16 cellular contexts compared by ENCODE assay signal in the genomic region with DNA sequence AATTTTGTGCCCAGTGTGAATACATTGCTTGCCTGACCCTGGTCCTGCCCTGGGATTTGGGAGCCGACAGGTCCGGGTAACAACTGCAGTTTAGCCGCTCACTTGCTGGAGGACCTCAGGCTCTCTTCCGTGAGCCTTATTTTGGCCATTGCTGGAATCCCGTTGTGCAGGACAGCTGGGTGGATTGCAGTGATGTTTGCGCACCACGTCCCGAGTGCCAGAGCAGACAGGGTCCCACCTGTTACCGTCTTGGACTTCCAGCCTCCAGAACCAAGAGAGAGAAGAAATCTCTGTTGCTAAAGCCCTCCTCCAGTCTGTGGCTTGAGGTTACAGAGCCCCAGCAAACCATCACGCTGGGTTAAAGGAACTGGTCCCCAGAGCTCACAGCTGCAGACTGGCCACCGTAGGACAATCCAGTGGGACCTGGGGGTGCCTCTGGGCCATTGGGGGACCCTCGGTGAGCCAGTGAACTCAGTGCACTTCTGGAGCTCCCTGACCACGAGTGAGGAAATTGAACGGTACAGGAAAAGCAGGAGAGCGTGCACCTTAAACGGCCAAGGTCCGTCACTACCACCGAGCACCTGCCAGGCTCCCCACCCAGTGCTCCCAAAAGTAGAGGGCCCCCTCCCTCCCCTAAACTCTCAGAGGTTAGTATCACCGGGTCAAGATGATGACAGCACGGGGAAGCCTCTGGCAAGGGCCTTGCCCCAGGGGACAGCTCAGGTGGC.
DNase-seq lines count a peak whose midpoint lies in the region; ATAC-seq, FAIRE-seq and TF ChIP-seq lines count a peak whose summit lies in the region.
"Had no signal": no experiment of that assay in that cellular context is flagged by ENCODE, and none has a peak within 500 bp of the region (broad histone marks: within the 10 kb centered on the region; RNA-seq: fewer than 3 reads in every experiment).

No MANE protein-coding gene starts in this region.

- no peaks in the 10 kb centered on the region; a peak in 1 of 4 replicates for H3K36me3 ChIP-seq in GM12878 (ENCODE audit: control insufficient read depth in 2 of 2, insufficient read depth in 2 of 2, low read length in 1 of 2)
- H3K36me3 ChIP-seq in sigmoid colon: no peaks in the 10 kb centered on the region
- H3K36me3 ChIP-seq: neural progenitor cell, transverse colon had no signal

- no peak for TF ChIP-seq RAD21 in GM12878 (IDR thresholded peaks at IDR 0.05; ENCODE audit: insufficient read depth, low read depth, low read length)

- peak overlapping the region; percentile 62 to 68 for H3K4me3 Mint-ChIP-seq in activated T-cell treated with anti-CD3 and anti-CD28 coated beads, Interleukin-2, amount 50 U/mL, for 72 hours
- H3K4me3 Mint-ChIP-seq in IgD-negative memory B cell: peak overlapping the region; percentile 17 to 85 (median 64)
- H3K4me3 Mint-ChIP-seq: neural progenitor cell had no signal

- no peaks in the 10 kb centered on the region for H4K20me1 ChIP-seq in GM12878 (ENCODE audit: control insufficient read depth, insufficient read depth)

- H3K4me1 ChIP-seq in GM12878 (ENCODE audit: control insufficient read depth, insufficient read depth, low read length): peaks cover 46% of the 10 kb centered on the region
- H3K4me1 ChIP-seq in sigmoid colon: peaks cover 0 to 28% (median 12%) of the 10 kb centered on the region in 4 donors
- H3K4me1 ChIP-seq: neural progenitor cell had no signal

- DNase-seq in activated T-cell treated with anti-CD3 and anti-CD28 coated beads, Interleukin-2, amount 50 U/mL, for 72 hours: no peak
- DNase-seq in activated T-cell treated with anti-CD3 and anti-CD28 coated beads, Interleukin-2, amount 50 U/mL, for 1 hour: no peak
- DNase-seq in GM12878 (ENCODE audit: low read depth, low spot score) (peak; percentile 59), sigmoid colon (no peak), HCEC 1CT (no peak), dedifferentiated amniotic fluid mesenchymal stem cell (ENCODE audit: extremely low spot score) (no peak), SKM-1 (lab: John Stamatoyannopoulos, UW; ENCODE audit: unreplicated experiment) (no peak)
- DNase-seq: effector CD8-positive, alpha-beta T cell; foreskin melanocyte; SHP77 treated with DMSO at 0.1 percent for 48 hours; transverse colon had no signal

- peaks cover 0 to 2% of the 10 kb centered on the region in 2 donors for H3K36me3 Mint-ChIP-seq in activated T-cell treated with anti-CD3 and anti-CD28 coated beads, Interleukin-2, amount 50 U/mL, for 72 hours (ENCODE audit: insufficient read depth in 2 of 2)
- H3K36me3 Mint-ChIP-seq in IgD-negative memory B cell: peaks cover 8% of the 10 kb centered on the region
- H3K36me3 Mint-ChIP-seq: neural progenitor cell had no signal

- H3K79me2 ChIP-seq in GM12878 (ENCODE audit: control insufficient read depth, insufficient read depth, low read length): peaks cover 27% of the 10 kb centered on the region

- H3K4me2 ChIP-seq in GM12878 (ENCODE audit: control insufficient read depth, insufficient read depth): peak overlapping the region; percentile 99
- H3K4me2 ChIP-seq: neural progenitor cell had no signal

- TF ChIP-seq CTCF in GM12878 (IDR thresholded peaks at IDR 0.05 in 2 of 3, conservative IDR thresholded peaks at IDR 0.05 in 1 of 3; ENCODE audit: control insufficient read depth in 2 of 3, extremely low read depth in 1 of 3, insufficient read depth in 1 of 3, low read depth in 3 of 3, low read length in 3 of 3) (no peak), sigmoid colon (IDR thresholded peaks at IDR 0.05) (no peak)

- no peaks in the 10 kb centered on the region for H3K27me3 ChIP-seq in GM12878 (replicated peaks in 1 of 2; ENCODE audit: control insufficient read depth in 2 of 2, insufficient read depth in 2 of 2, low read length in 1 of 2)
- H3K27me3 ChIP-seq in sigmoid colon: no peaks in the 10 kb centered on the region
- H3K27me3 ChIP-seq: body of pancreas, transverse colon had no signal

- SMC1A ChIA-PET in GM12878 (lab: Charles Lee; ENCODE audit: uncharacterized antibody, unreplicated experiment): interaction anchor here (1.0 to 10.3 kb wide), 16 partner anchors 12 to 440 kb away, joined by 3 to 143 read pairs (median 12); partner anchors contain the start of gene GADD45B

- TF ChIP-seq POLR2A in GM12878 (IDR thresholded peaks at IDR 0.05; ENCODE audit: low read depth, low read length) (peak; percentile 66), sigmoid colon (IDR thresholded peaks at IDR 0.05) (no peak)

- peak overlapping the region; percentile 71 for H3K9ac ChIP-seq in GM12878 (ENCODE audit: control insufficient read depth, insufficient read depth, low read length)
- H3K9ac ChIP-seq: neural progenitor cell had no signal

- CTCF ChIA-PET in GM12878 (lab: Yijun Ruan, JAX): interaction anchor here (0.8 to 21.7 kb wide), 16 partner anchors 9 to 351 kb away, joined by 3 to 318 read pairs (median 7); partner anchors contain the start of gene GADD45B

- H3K27ac ChIP-seq in GM12878 (ENCODE audit: control insufficient read depth, insufficient read depth) (peak overlapping the region; percentile 96), sigmoid colon (peak overlapping the region in 3 of 4 donors; percentile 31 to 94 (median 89))
- H3K27ac ChIP-seq: neural progenitor cell, VCaP had no signal

- H3K9me3 Mint-ChIP-seq in activated T-cell treated with anti-CD3 and anti-CD28 coated beads, Interleukin-2, amount 50 U/mL, for 72 hours: no peaks in the 10 kb centered on the region
- H3K9me3 Mint-ChIP-seq in IgD-negative memory B cell: no peaks in the 10 kb centered on the region

- ATAC-seq in activated T-cell treated with anti-CD3 and anti-CD28 coated beads, Interleukin-2, amount 50 U/mL, for 72 hours (replicated peaks in 1 of 2): no peak
- ATAC-seq in GM12878: peak; percentile 47
- ATAC-seq: body of pancreas had no signal

- RAD21 ChIA-PET in GM12878 (lab: Charles Lee; ENCODE audit: unreplicated experiment): interaction anchor here (0.7 to 6.3 kb wide), 18 partner anchors 9 to 440 kb away, joined by 3 to 221 read pairs (median 6); partner anchors contain the start of gene GADD45B

- POLR2A ChIA-PET in GM12878 (lab: Charles Lee): interaction anchor here (0.8 to 8.9 kb wide), 13 partner anchors 9 to 351 kb away, joined by 3 to 166 read pairs (median 8); partner anchors contain the start of genes GADD45B and LMNB2

- H3K4me1 Mint-ChIP-seq in activated T-cell treated with anti-CD3 and anti-CD28 coated beads, Interleukin-2, amount 50 U/mL, for 72 hours (ENCODE audit: low read depth): peaks cover 62% of the 10 kb centered on the region
- peaks cover 44 to 49% (median 47%) of the 10 kb centered on the region in 3 donors for H3K4me1 Mint-ChIP-seq in IgD-negative memory B cell

- peaks cover 36% of the 10 kb centered on the region for H3K27me3 Mint-ChIP-seq in activated T-cell treated with anti-CD3 and anti-CD28 coated beads, Interleukin-2, amount 50 U/mL, for 72 hours (ENCODE audit: low read depth)
- H3K27me3 Mint-ChIP-seq in IgD-negative memory B cell: no peaks in the 10 kb centered on the region

- TF ChIP-seq EP300 in GM12878 (IDR thresholded peaks at IDR 0.05; ENCODE audit: borderline replicate concordance in 1 of 2, control insufficient read depth in 1 of 2, low read depth in 2 of 2, low read length in 2 of 2) (no peak), sigmoid colon (IDR thresholded peaks at IDR 0.05) (no peak)

- 6% methylated on average over 20 of the region's 20 CpGs for WGBS in GM12878 (ENCODE audit: insufficient coverage, insufficient replicate concordance, low lambda C conversion rate, missing lambda C conversion rate)
- 69 to 72% methylated on average over 20 of the region's 20 CpGs for WGBS in sigmoid colon, 2 donors

- BruUV-seq in GM12878 (replicated peaks; lab: Mats Ljungman, UMichigan): TSS peak; percentile 48

- H3K27ac Mint-ChIP-seq in activated T-cell treated with anti-CD3 and anti-CD28 coated beads, Interleukin-2, amount 50 U/mL, for 72 hours: no peak overlapping the region
- H3K27ac Mint-ChIP-seq in IgD-negative memory B cell: peak overlapping the region; percentile 92 to 98 (median 95)
- H3K27ac Mint-ChIP-seq: neural progenitor cell had no signal

- FAIRE-seq in GM12878 (lab: Jason Lieb, UNC): peak; percentile 76
- FAIRE-seq: keratinocyte had no signal

- no peak overlapping the region for H2AFZ ChIP-seq in GM12878 (ENCODE audit: control insufficient read depth, low read depth, low read length)
- H2AFZ ChIP-seq: neural progenitor cell had no signal

- intact Hi-C loops in GM12878 (cut with micrococcal nuclease; ENCODE audit: unreplicated experiment): loop anchor here (1.0 to 10.0 kb wide), 2 partner anchors 47 to 215 kb away; no protein-coding TSS in a partner anchor
- intact Hi-C loops in sigmoid colon (cut with DNase I): no loop called here

- H3K4me3 ChIP-seq in GM12878 (peak overlapping the region; percentile 67), sigmoid colon (no peak overlapping the region)
- H3K4me3 ChIP-seq: body of pancreas, neural progenitor cell, transverse colon had no signal

- in situ Hi-C loops in GM12878 (cut with MboI): loop anchor here (5.0 to 10.0 kb wide), 4 partner anchors 137 to 455 kb away; partner anchors contain the start of gene AP3D1

- H3K9me3 ChIP-seq in GM12878 (replicated peaks; ENCODE audit: control insufficient read depth, insufficient read depth, low read length): peaks cover 1% of the 10 kb centered on the region; the same call in 2 of the 3 replicates
- H3K9me3 ChIP-seq in sigmoid colon: no peaks in the 10 kb centered on the region
- H3K9me3 ChIP-seq: body of pancreas, transverse colon had no signal

TF ChIP-seq in GM12878, 131 proteins besides CTCF, POLR2A, EP300 and RAD21 (continues in another document):
- TF ChIP-seq SMAD5 (IDR thresholded peaks at IDR 0.05; ENCODE audit: low read depth): peak; percentile 10; the same call in 1 of the 2 replicates
- TF ChIP-seq BRCA1 (IDR thresholded peaks at IDR 0.05; ENCODE audit: low read depth, low read length): no peak
- 0 out of 2 replicates have a peak, but pooled peaks have one; percentile 58 for TF ChIP-seq FOXM1 (IDR thresholded peaks at IDR 0.05; ENCODE audit: low read depth, low read length)
- peak; percentile 70; the same call in 1 of the 2 replicates for TF ChIP-seq SPI1 (IDR thresholded peaks at IDR 0.05; ENCODE audit: borderline replicate concordance, insufficient read depth, low read depth, low read length)
- peak; percentile 29 for TF ChIP-seq BCL11A (IDR thresholded peaks at IDR 0.05; ENCODE audit: low read depth, low read length)
- no peak for TF ChIP-seq KLF5 (IDR thresholded peaks at IDR 0.05; ENCODE audit: partially characterized antibody)
- no peak for TF ChIP-seq HDGF (IDR thresholded peaks at IDR 0.05)
- peak; percentile 65 for TF ChIP-seq DPF2 (IDR thresholded peaks at IDR 0.05)
- TF ChIP-seq PAX8 (IDR thresholded peaks at IDR 0.05): no peak
